ENCODE assay signal across 17 cellular contexts in genomic region chr17:47906443-47906842, GRCh38. TPM values are rescaled to one million over a fixed set of nuclear protein-coding genes. Genes with fewer than 3 reads are reported as not detected.
DNase-seq lines count a peak whose midpoint lies in the region; ATAC-seq and TF ChIP-seq lines count a peak whose summit lies in the region.
"Had no signal": no experiment of that assay in that cellular context is flagged by ENCODE, and none has a peak within 500 bp of the region (broad histone marks: within the 10 kb centered on the region; RNA-seq: fewer than 3 reads in every experiment).

No MANE protein-coding gene starts in this region.

- no peak for ATAC-seq in IMR-90 (ENCODE audit: low read depth)
- no peak for ATAC-seq in thoracic aorta (ENCODE audit: insufficient number of reproducible peaks, low FRiP score, low read depth)
- ATAC-seq in HG03039 (IDR thresholded peaks at IDR 0.05; ENCODE audit: unreplicated experiment) = no peak
- no peak for ATAC-seq in HG03095 (IDR thresholded peaks at IDR 0.05; ENCODE audit: unreplicated experiment)
- ATAC-seq: GM23338 had no signal

- peak overlapping the region; percentile 67 for H2AK9ac ChIP-seq in IMR-90 (replicated peaks; ENCODE audit: low read depth, low read length, poor library complexity)

- no peak overlapping the region for H3K56ac ChIP-seq in IMR-90 (ENCODE audit: extremely low read depth, insufficient read depth, low read length)

- intact Hi-C loops in IMR-90 (cut with micrococcal nuclease) = no loop called here
- intact Hi-C loops in breast epithelium (cut with DNase I; ENCODE audit: low total_unique reads) = no loop called here

- H3K4ac ChIP-seq in IMR-90 (ENCODE audit: low read depth, low read length) = 0 out of 2 replicates have a peak overlapping the region, but pooled peaks have one; percentile 33

- CTCF ChIA-PET in IMR-90 (lab: Yijun Ruan, JAX) = no interaction called here

- H2BK5ac ChIP-seq in IMR-90 (ENCODE audit: low read depth, low read length, poor library complexity, severe bottlenecking) = no peak overlapping the region

- no peak overlapping the region for H3K18ac ChIP-seq in IMR-90 (ENCODE audit: low read depth, low read length)

- H3K23ac ChIP-seq in IMR-90 (ENCODE audit: low read depth, low read length) = no peak overlapping the region

- H3K36me3 ChIP-seq in IMR-90 (ENCODE audit: control insufficient read depth, insufficient read depth, low read length) (no peaks in the 10 kb centered on the region), breast epithelium (no peaks in the 10 kb centered on the region), muscle layer of colon (ENCODE audit: insufficient read depth, low read length) (no peaks in the 10 kb centered on the region), thoracic aorta (no peaks in the 10 kb centered on the region)

- H2AK5ac ChIP-seq in IMR-90 (ENCODE audit: low read depth, low read length) = no peak overlapping the region

- no peak overlapping the region for H2BK20ac ChIP-seq in IMR-90 (ENCODE audit: low read depth, low read length)

- no TSS peak for BruUV-seq in IMR-90 (replicated peaks; lab: Mats Ljungman, UMichigan)

- H3K9me3 ChIP-seq in IMR-90 (ENCODE audit: control insufficient read depth, insufficient read depth, low read length) = no peaks in the 10 kb centered on the region
- no peaks in the 10 kb centered on the region for H3K9me3 ChIP-seq in breast epithelium
- no peaks in the 10 kb centered on the region for H3K9me3 ChIP-seq in muscle layer of colon (ENCODE audit: low read length)
- H3K9me3 ChIP-seq in thoracic aorta = no peaks in the 10 kb centered on the region

- peaks cover 10% of the 10 kb centered on the region for H3K4me1 ChIP-seq in IMR-90 (ENCODE audit: control insufficient read depth, insufficient read depth, low read length)
- H3K4me1 ChIP-seq in breast epithelium = peaks cover 16 to 40% of the 10 kb centered on the region in 2 donors
- H3K4me1 ChIP-seq in muscle layer of colon (ENCODE audit: insufficient read depth, low read length) = peaks cover 62% of the 10 kb centered on the region
- peaks cover 51 to 90% of the 10 kb centered on the region in 2 donors for H3K4me1 ChIP-seq in thoracic aorta (ENCODE audit: control insufficient read depth in 1 of 2, low read depth in 2 of 2)

- H4K8ac ChIP-seq in IMR-90 (ENCODE audit: low read depth in 2 of 2, low read length in 2 of 2) = no peak overlapping the region

- H3K27ac ChIP-seq in IMR-90 (ENCODE audit: insufficient read depth, low read length) = no peak overlapping the region
- H3K27ac ChIP-seq in breast epithelium = peak overlapping the region; percentile 89 to 94
- H3K27ac ChIP-seq in muscle layer of colon (ENCODE audit: low read depth, low read length) = peak overlapping the region; percentile 72
- peak overlapping the region; percentile 95 for H3K27ac ChIP-seq in thoracic aorta

- in situ Hi-C loops in IMR-90 (cut with MboI; ENCODE audit: low sequenced_read_pairs) = no loop called here

- H4K20me1 ChIP-seq in IMR-90 (ENCODE audit: insufficient read depth, low read length) = peaks cover 14% of the 10 kb centered on the region; the same call in 1 of the 2 replicates

- dilution Hi-C loops in IMR-90 (cut with HindIII; ENCODE audit: low sequenced_read_pairs, unreplicated experiment) = no loop called here

- H3K4me3 ChIP-seq in IMR-90 (ENCODE audit: insufficient read depth, low read depth, low read length) (no peak overlapping the region), breast epithelium (no peak overlapping the region), muscle layer of colon (ENCODE audit: low read depth in 1 of 2, low read length in 2 of 2) (peak overlapping the region in 1 of 2 donors; percentile 39), thoracic aorta (no peak overlapping the region)
- H3K4me3 ChIP-seq: GM23338 had no signal

- H4K5ac ChIP-seq in IMR-90 (ENCODE audit: low read depth, low read length) = no peak overlapping the region

- H2BK120ac ChIP-seq in IMR-90 (ENCODE audit: low read depth, low read length) = no peak overlapping the region

- no peak overlapping the region for H2AFZ ChIP-seq in IMR-90 (replicated peaks; ENCODE audit: low read length, poor library complexity)
- H2AFZ ChIP-seq: GM23338 had no signal

- no peak for TF ChIP-seq POLR2A in IMR-90 (IDR thresholded peaks at IDR 0.05; ENCODE audit: low read depth, low read length)
- TF ChIP-seq POLR2A in breast epithelium (IDR thresholded peaks at IDR 0.05) = no peak

- TF ChIP-seq RAD21 in IMR-90 (IDR thresholded peaks at IDR 0.05; ENCODE audit: low read length) = no peak

- H3K27me3 ChIP-seq in IMR-90 (ENCODE audit: control insufficient read depth, insufficient read depth, low read length) (no peaks in the 10 kb centered on the region), breast epithelium (no peaks in the 10 kb centered on the region), muscle layer of colon (ENCODE audit: control insufficient read depth in 1 of 2, insufficient read depth in 2 of 2, low read length in 2 of 2) (no peaks in the 10 kb centered on the region), thoracic aorta (replicated peaks; ENCODE audit: insufficient read depth) (no peaks in the 10 kb centered on the region)

- H3K79me1 ChIP-seq in IMR-90 (ENCODE audit: low read depth in 1 of 2, low read length in 2 of 2) = peaks cover 28 to 61% of the 10 kb centered on the region in 2 experiments

- no peak for TF ChIP-seq CTCF in IMR-90 (conservative IDR thresholded peaks at IDR 0.05; ENCODE audit: low read depth, low read length)
- no peak for TF ChIP-seq CTCF in breast epithelium (IDR thresholded peaks at IDR 0.05)
- TF ChIP-seq CTCF in thoracic aorta (IDR thresholded peaks at IDR 0.05) = no peak

- no peak overlapping the region for H3K14ac ChIP-seq in IMR-90 (replicated peaks; ENCODE audit: low read depth, low read length)

- no peak for DNase-seq in IMR-90
- DNase-seq in breast epithelium (ENCODE audit: low spot score in 2 of 2) = no peak
- DNase-seq in thoracic aorta (ENCODE audit: low spot score) = no peak
- DNase-seq in NCI-H524 treated with DMSO at 0.1 percent for 48 hours (lab: John Stamatoyannopoulos, UW) = no peak
- DNase-seq: activated CD8-positive, alpha-beta memory T cell treated with anti-CD3 and anti-CD28 coated beads for 24 hours; NCI-H1436; NCI-H226; SIG-M5; stimulated activated CD4-positive, alpha-beta T cell treated with anti-CD3 and anti-CD28 coated beads, Interleukin-15, amount 100 ng/mL, for 24 hours; T-helper 2 cell had no signal

- WGBS in IMR-90 (ENCODE audit: extremely low coverage in 2 of 2, insufficient read length in 1 of 2), 2 experiments = 100% methylated on average over 2 of the region's 3 CpGs; no CpG with 5 or more reads in 1 of the 2 experiments

- no peak overlapping the region for H4K91ac ChIP-seq in IMR-90 (ENCODE audit: insufficient read depth, low read depth, low read length)

- no peak overlapping the region for H3K9ac ChIP-seq in IMR-90 (ENCODE audit: low read depth, low read length)
- H3K9ac ChIP-seq in muscle layer of colon (ENCODE audit: low read length) = no peak overlapping the region

- POLR2A ChIA-PET in IMR-90 (lab: Charles Lee; ENCODE audit: unreplicated experiment) = no interaction called here

- peaks cover 13% of the 10 kb centered on the region for H3K9me1 ChIP-seq in IMR-90 (ENCODE audit: insufficient read depth, low read length)

- H3K4me2 ChIP-seq in IMR-90 (ENCODE audit: low read depth, low read length) = no peak overlapping the region
- H3K4me2 ChIP-seq: GM23338 had no signal

- H2BK15ac ChIP-seq in IMR-90 (ENCODE audit: low read depth, low read length) = no peak overlapping the region

TF ChIP-seq in IMR-90, 13 proteins besides CTCF, POLR2A, EP300 and RAD21:
- TF ChIP-seq, protein P1, sequence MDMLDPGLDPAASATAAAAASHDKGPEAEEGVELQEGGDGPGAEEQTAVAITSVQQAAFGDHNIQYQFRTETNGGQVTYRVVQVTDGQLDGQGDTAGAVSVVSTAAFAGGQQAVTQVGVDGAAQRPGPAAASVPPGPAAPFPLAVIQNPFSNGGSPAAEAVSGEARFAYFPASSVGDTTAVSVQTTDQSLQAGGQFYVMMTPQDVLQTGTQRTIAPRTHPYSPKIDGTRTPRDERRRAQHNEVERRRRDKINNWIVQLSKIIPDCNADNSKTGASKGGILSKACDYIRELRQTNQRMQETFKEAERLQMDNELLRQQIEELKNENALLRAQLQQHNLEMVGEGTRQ (IDR thresholded peaks at IDR 0.05; ENCODE audit: low read depth, low read length) = no peak
- TF ChIP-seq MAZ (IDR thresholded peaks at IDR 0.05; ENCODE audit: borderline replicate concordance, low read depth, low read length) = no peak
- TF ChIP-seq CHD1 (IDR thresholded peaks at IDR 0.05; ENCODE audit: low read depth, low read length) = no peak
- TF ChIP-seq SMC3 (IDR thresholded peaks at IDR 0.05; ENCODE audit: low read depth, low read length) = no peak
TF ChIP-seq in IMR-90: peak in this region for 0.

RNA-seq across cellular contexts. Expression of gene SP2, which starts 10.4 kb away (rescaled TPM):
- total RNA-seq in IMR-90 (2012; rRNA removed) (0.72 and 1.4 TPM in 2 replicates), breast epithelium (1 to 10 TPM; 4.6 to 9.8 (median 5.6) TPM), thoracic aorta (10 to 100 TPM in 1 of 2 donors, 1 to 10 TPM in 1; 6.4 to 10.9 TPM)
- polyA plus RNA-seq in IMR-90 (2012; rRNA removed) = 13.8 and 14.0 TPM in 2 replicates
- polyA plus RNA-seq in IMR-90 (2012; cell fraction: cytosol; rRNA removed) = 7.4 and 17.7 TPM in 2 replicates
- polyA plus RNA-seq in IMR-90 (2012; cell fraction: nucleus; rRNA removed; ENCODE audit: low replicate concordance) = 23.1 and 23.5 TPM in 2 replicates

RNA-seq across cellular contexts. Expression of gene PNPO, which starts 34.9 kb away (rescaled TPM):
- total RNA-seq in IMR-90 (2012; rRNA removed) (32.5 and 34.1 TPM in 2 replicates), breast epithelium (10 to 100 TPM; 28.3 to 61.2 (median 34.7) TPM), thoracic aorta (10 to 100 TPM; 16.9 to 28.9 TPM)
- 13.6 and 13.9 TPM in 2 replicates for polyA plus RNA-seq in IMR-90 (2012; rRNA removed)
- polyA plus RNA-seq in IMR-90 (2012; cell fraction: cytosol; rRNA removed) = 11.0 and 37.1 TPM in 2 replicates
- 5.8 and 9.0 TPM in 2 replicates for polyA plus RNA-seq in IMR-90 (2012; cell fraction: nucleus; rRNA removed; ENCODE audit: low replicate concordance)

RNA-seq across cellular contexts. Expression of gene PRR15L, which starts 51.2 kb away (rescaled TPM):
- not detected in 2 replicates for total RNA-seq in IMR-90 (2012; rRNA removed)
- not detected in 2 replicates for polyA plus RNA-seq in IMR-90 (2012; rRNA removed)
- polyA plus RNA-seq in IMR-90 (2012; cell fraction: cytosol; rRNA removed) = not detected in 2 replicates
- not detected in 2 replicates for polyA plus RNA-seq in IMR-90 (2012; cell fraction: nucleus; rRNA removed; ENCODE audit: low replicate concordance)
- total RNA-seq in breast epithelium = 100 to 1,000 TPM in 1 of 3 donors, 10 to 100 TPM in 1, not detected in 1; 38.7 to 105 TPM
- 1 to 10 TPM in 1 of 2 donors, not detected in 1; 1.4 TPM for total RNA-seq in thoracic aorta
- total RNA-seq: activated T-helper 2 cell treated with anti-CD3 and anti-CD28 coated beads, Interferon-gamma antibody, Interleukin-2, Interleukin-4, amounts not matched to agents 10 μg/mL and 5 μg/mL and 100 μg/mL, durations not matched to agents 14 hours and 24 hours and 36 hours; astrocyte; GM23338; posterior vena cava had no signal

RNA-seq across cellular contexts. Expression of gene SP6, which starts 55.5 kb away (rescaled TPM):
- total RNA-seq in IMR-90 (2012; rRNA removed) (under 0.01 TPM in 2 replicates), breast epithelium (1 to 10 TPM in 2 of 3 donors, under 1 TPM in 1; 0.48 to 5.3 (median 3.6) TPM), thoracic aorta (not detected)
- polyA plus RNA-seq in IMR-90 (2012; rRNA removed) = 0.31 and 0.32 TPM in 2 replicates
- polyA plus RNA-seq in IMR-90 (2012; cell fraction: cytosol; rRNA removed) = 0.14 and 0.24 TPM in 2 replicates
- 0.34 and 0.51 TPM in 2 replicates for polyA plus RNA-seq in IMR-90 (2012; cell fraction: nucleus; rRNA removed; ENCODE audit: low replicate concordance)
